Comparison of ENCODE assay signal across 14 cellular contexts in the genomic region with DNA sequence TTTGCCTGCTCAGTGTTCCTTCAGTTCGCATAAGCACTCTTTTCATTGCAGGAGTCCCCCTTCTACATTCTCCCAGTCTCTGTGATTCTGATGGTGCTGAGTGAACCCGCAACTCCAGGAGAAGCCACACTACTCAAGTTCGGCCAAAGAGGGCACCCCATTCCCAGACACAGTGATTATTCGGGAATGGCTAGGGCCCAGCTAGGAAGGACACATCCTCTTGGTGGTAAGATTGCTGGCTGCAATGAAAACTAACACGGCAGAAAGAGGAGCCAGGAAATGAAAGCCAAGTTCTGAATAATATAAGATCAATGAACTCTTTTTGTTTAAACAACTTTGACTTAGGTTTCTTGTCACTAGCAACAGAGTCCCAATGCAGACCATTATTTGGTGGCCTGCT. TPM values are rescaled to one million over a fixed set of nuclear protein-coding genes. Genes with fewer than 3 reads are reported as not detected.
DNase-seq lines count a peak whose midpoint lies in the region; ATAC-seq lines count a peak whose summit lies in the region.
"Had no signal": no experiment of that assay in that cellular context is flagged by ENCODE, and none has a peak within 500 bp of the region (broad histone marks: within the 10 kb centered on the region; RNA-seq: fewer than 3 reads in every experiment).

No MANE protein-coding gene starts in this region.

- H3K4me1 Mint-ChIP-seq in activated T-cell treated with anti-CD3 and anti-CD28 coated beads, Interleukin-2, amount 50 U/mL, for 72 hours (ENCODE audit: low read depth): peaks cover 42% of the 10 kb centered on the region
- H3K4me1 Mint-ChIP-seq in stimulated activated naive B cell treated with anti-CD40 and anti-IgM and Interleukin-4, amounts not matched to agents 10 μg/mL and 1 μg/mL and 100 μg/mL, for 72 hours: peaks cover 22 to 31% of the 10 kb centered on the region in 2 donors

- no peaks in the 10 kb centered on the region for H3K36me3 Mint-ChIP-seq in activated T-cell treated with anti-CD3 and anti-CD28 coated beads, Interleukin-2, amount 50 U/mL, for 72 hours (ENCODE audit: insufficient read depth in 2 of 2)
- H3K36me3 Mint-ChIP-seq in stimulated activated naive B cell treated with anti-CD40 and anti-IgM and Interleukin-4, amounts not matched to agents 10 μg/mL and 1 μg/mL and 100 μg/mL, for 72 hours: peaks cover 2 to 10% of the 10 kb centered on the region in 2 donors

- H3K4me3 Mint-ChIP-seq in activated T-cell treated with anti-CD3 and anti-CD28 coated beads, Interleukin-2, amount 50 U/mL, for 72 hours: peak overlapping the region; percentile 20 to 57
- peak overlapping the region; percentile 35 to 44 for H3K4me3 Mint-ChIP-seq in stimulated activated naive B cell treated with anti-CD40 and anti-IgM and Interleukin-4, amounts not matched to agents 10 μg/mL and 1 μg/mL and 100 μg/mL, for 72 hours
- H3K4me3 Mint-ChIP-seq: B cell; effector memory CD8-positive, alpha-beta T cell had no signal

- no peaks in the 10 kb centered on the region for H3K27me3 Mint-ChIP-seq in activated T-cell treated with anti-CD3 and anti-CD28 coated beads, Interleukin-2, amount 50 U/mL, for 72 hours (ENCODE audit: low read depth)
- no peaks in the 10 kb centered on the region for H3K27me3 Mint-ChIP-seq in stimulated activated naive B cell treated with anti-CD40 and anti-IgM and Interleukin-4, amounts not matched to agents 10 μg/mL and 1 μg/mL and 100 μg/mL, for 72 hours
- H3K27me3 Mint-ChIP-seq: B cell; effector memory CD8-positive, alpha-beta T cell had no signal

- no peak for ATAC-seq in activated T-cell treated with anti-CD3 and anti-CD28 coated beads, Interleukin-2, amount 50 U/mL, for 72 hours (replicated peaks in 1 of 2)
- no peak for ATAC-seq in stimulated activated naive B cell treated with anti-CD40 and anti-IgM and Interleukin-4, amounts not matched to agents 10 μg/mL and 1 μg/mL and 100 μg/mL, for 72 hours (replicated peaks)
- ATAC-seq: effector memory CD8-positive, alpha-beta T cell had no signal

- DNase-seq in activated T-cell treated with anti-CD3 and anti-CD28 coated beads, Interleukin-2, amount 50 U/mL, for 72 hours: no peak
- no peak for DNase-seq in activated T-cell treated with anti-CD3 and anti-CD28 coated beads, Interleukin-2, amount 50 U/mL, for 1 hour
- DNase-seq in NCI-H69 (lab: John Stamatoyannopoulos, UW) (peak; percentile 12), fibroblast of peridontal ligament (ENCODE audit: extremely low read depth) (peak; percentile 40), SIG-M5 treated with dmso at 0.1 percent for 504 hours (lab: John Stamatoyannopoulos, UW; ENCODE audit: unreplicated experiment) (no peak), kidney tubule cell (ENCODE audit: low spot score) (no peak)
- no peak for DNase-seq in stimulated activated naive B cell treated with anti-CD40 and anti-IgM and Interleukin-4, amounts not matched to agents 10 μg/mL and 1 μg/mL and 100 μg/mL, for 72 hours
- DNase-seq in activated naive CD4-positive, alpha-beta T cell (lab: John Stamatoyannopoulos, UW): no peak
- DNase-seq: effector memory CD8-positive, alpha-beta T cell; hippocampal formation; mesenchymal stem cell; NCI-H226; SHP77 had no signal

- H3K27ac Mint-ChIP-seq in activated T-cell treated with anti-CD3 and anti-CD28 coated beads, Interleukin-2, amount 50 U/mL, for 72 hours: no peak overlapping the region
- peak overlapping the region; percentile 25 for H3K27ac Mint-ChIP-seq in stimulated activated naive B cell treated with anti-CD40 and anti-IgM and Interleukin-4, amounts not matched to agents 10 μg/mL and 1 μg/mL and 100 μg/mL, for 72 hours
- H3K27ac Mint-ChIP-seq: B cell; effector memory CD8-positive, alpha-beta T cell had no signal

- no peaks in the 10 kb centered on the region for H3K9me3 Mint-ChIP-seq in activated T-cell treated with anti-CD3 and anti-CD28 coated beads, Interleukin-2, amount 50 U/mL, for 72 hours
- H3K9me3 Mint-ChIP-seq in stimulated activated naive B cell treated with anti-CD40 and anti-IgM and Interleukin-4, amounts not matched to agents 10 μg/mL and 1 μg/mL and 100 μg/mL, for 72 hours: no peaks in the 10 kb centered on the region
- H3K9me3 Mint-ChIP-seq: effector memory CD8-positive, alpha-beta T cell had no signal

RNA-seq across cellular contexts. Expression of a gene that starts 14.9 kb away (rescaled TPM):
- total RNA-seq in activated T-cell treated with anti-CD3 and anti-CD28 coated beads, Interleukin-2, amount 50 U/mL, for 72 hours: 1 to 10 TPM; 7.4 to 8.3 TPM

RNA-seq across cellular contexts. Expression of a gene that starts 20.3 kb away (rescaled TPM):
- 100 to 1,000 TPM; 160 to 178 TPM for total RNA-seq in activated T-cell treated with anti-CD3 and anti-CD28 coated beads, Interleukin-2, amount 50 U/mL, for 72 hours

Comparison
In these comparisons a context has a peak if more than half of its experiments do, and no peak if none do; other contexts are left out.
1. DNase-seq: peak in NCI-H69 (single experiment) and fibroblast of peridontal ligament (single experiment); none in activated T-cell treated with anti-CD3 and anti-CD28 coated beads, Interleukin-2, amount 50 U/mL, for 72 hours (0 of 2), activated T-cell treated with anti-CD3 and anti-CD28 coated beads, Interleukin-2, amount 50 U/mL, for 1 hour (single experiment), stimulated activated naive B cell treated with anti-CD40 and anti-IgM and Interleukin-4, amounts not matched to agents 10 μg/mL and 1 μg/mL and 100 μg/mL, for 72 hours (single experiment), SIG-M5 treated with dmso at 0.1 percent for 504 hours (single experiment), activated naive CD4-positive, alpha-beta T cell (0 of 4) and kidney tubule cell (single experiment).